In the genomic region with DNA sequence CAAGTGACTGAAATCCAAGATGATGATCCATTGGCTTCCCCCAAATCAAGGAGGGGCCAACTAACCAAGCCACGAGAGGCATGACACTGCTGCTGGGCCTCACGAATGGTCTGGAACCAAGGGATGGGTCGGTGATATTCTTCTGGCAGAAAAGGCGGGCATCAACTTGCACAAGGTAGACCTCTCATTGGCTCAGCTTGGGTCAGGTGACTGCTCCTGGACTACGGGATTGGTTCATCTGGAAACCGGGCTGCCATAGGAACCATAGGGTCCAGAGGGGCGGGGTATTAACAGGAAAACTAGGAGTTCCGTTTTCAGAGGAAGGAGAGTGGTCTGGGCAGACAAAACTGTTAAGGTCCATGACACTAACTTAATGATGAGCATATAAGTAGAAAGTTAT, we compare ENCODE assay signal across 29 cellular contexts.
"Had no signal": no experiment of that assay in that cellular context is flagged by ENCODE, and none has a peak within 500 bp of the region (broad histone marks: within the 10 kb centered on the region; RNA-seq: fewer than 3 reads in every experiment).

No MANE protein-coding gene starts in this region.

- ATAC-seq: activated CD8-positive, alpha-beta memory T cell treated with anti-CD3 and anti-CD28 coated beads, Interleukin-2, amount 10 ng/mL, durations not matched to agents 7 days and 5 days; activated naive CD4-positive, alpha-beta T cell treated with anti-CD3 and anti-CD28 coated beads, Interleukin-2, amount 50 U/mL, for 72 hours; activated naive CD8-positive, alpha-beta T cell treated with anti-CD3 and anti-CD28 coated beads, Interleukin-2, amount 50 U/mL, for 24 hours; body of pancreas; SK-N-SH treated with all-trans-retinoic acid at 6 μM for 48 hours had no signal

- DNase-seq: activated B cell treated with CpG ODN at 0.5 μM for 24 hours; activated CD4-positive, alpha-beta T cell treated with anti-CD3 and anti-CD28 coated beads for 1 hour; activated CD4-positive, alpha-beta T cell treated with anti-CD3 and anti-CD28 coated beads, Interleukin-2, amount 10 ng/mL, durations not matched to agents 24 days and 14 days; activated CD4-positive, alpha-beta T cell treated with anti-CD3 and anti-CD28 coated beads, Interleukin-2, amount 50 U/mL, for 48 hours; activated CD8-positive, alpha-beta memory T cell treated with anti-CD3 and anti-CD28 coated beads, Interleukin-2, amount 10 ng/mL, durations not matched to agents 7 days and 5 days; activated effector memory CD4-positive, alpha-beta T cell treated with Interleukin-2 at 50 U/mL for 16 hours; activated naive CD4-positive, alpha-beta T cell; activated naive CD8-positive, alpha-beta T cell treated with anti-CD3 and anti-CD28 coated beads, Interleukin-2, amount 50 U/mL, for 24 hours; activated T-cell treated with anti-CD3 and anti-CD28 coated beads, Interleukin-2, amount 50 U/mL, for 24 hours; amniotic stem cell; body of pancreas; central memory CD4-positive, alpha-beta T cell; NCI-H1092 treated with DMSO at 0.1 percent for 48 hours; NCI-H1417 treated with DMSO at 0.1 percent for 48 hours; NCI-H1694; NCI-H2029; NCI-H2107; NCI-H2171 treated with DMSO at 0.1 percent for 48 hours; NCI-H226; NCI-H526; NCI-H774; Right ventricle myocardium superior; SW 1271 had no signal

- H3K27ac ChIP-seq: ascending aorta, body of pancreas, SJSA1 had no signal

- H3K27ac Mint-ChIP-seq: activated B cell treated with CpG ODN at 0.5 μM for 24 hours; activated CD4-positive, alpha-beta T cell treated with anti-CD3 and anti-CD28 coated beads, Interleukin-2, amount 10 ng/mL, durations not matched to agents 24 days and 14 days; activated CD8-positive, alpha-beta memory T cell treated with anti-CD3 and anti-CD28 coated beads, Interleukin-2, amount 10 ng/mL, durations not matched to agents 7 days and 5 days; activated naive CD4-positive, alpha-beta T cell treated with anti-CD3 and anti-CD28 coated beads, Interleukin-2, amount 50 U/mL, for 72 hours; activated naive CD8-positive, alpha-beta T cell treated with anti-CD3 and anti-CD28 coated beads, Interleukin-2, amount 50 U/mL, for 24 hours; activated T-cell treated with anti-CD3 and anti-CD28 coated beads, Interleukin-2, amount 50 U/mL, for 24 hours; activated T-helper 1 cell treated with anti-CD3 and anti-CD28 coated beads, Interleukin-12 subunit alpha, Interleukin-12 subunit beta, Interleukin-2, Interleukin-4 antibody, amounts not matched to agents 30 ng/mL and 10 ng/mL and 1 ng/mL, durations not matched to agents 14 hours and 24 hours and 36 hours had no signal

- H3K4me1 ChIP-seq: ascending aorta, body of pancreas, SJSA1 had no signal

- H3K27me3 Mint-ChIP-seq: activated naive CD8-positive, alpha-beta T cell treated with anti-CD3 and anti-CD28 coated beads, Interleukin-2, amount 50 U/mL, for 24 hours had no signal

- H3K4me3 Mint-ChIP-seq: activated B cell treated with CpG ODN at 0.5 μM for 24 hours; activated CD4-positive, alpha-beta T cell treated with anti-CD3 and anti-CD28 coated beads, Interleukin-2, amount 10 ng/mL, durations not matched to agents 24 days and 14 days; activated CD8-positive, alpha-beta memory T cell treated with anti-CD3 and anti-CD28 coated beads, Interleukin-2, amount 10 ng/mL, durations not matched to agents 7 days and 5 days; activated naive CD8-positive, alpha-beta T cell treated with anti-CD3 and anti-CD28 coated beads, Interleukin-2, amount 50 U/mL, for 24 hours; activated T-cell treated with anti-CD3 and anti-CD28 coated beads, Interleukin-2, amount 50 U/mL, for 24 hours; activated T-helper 1 cell treated with anti-CD3 and anti-CD28 coated beads, Interleukin-12 subunit alpha, Interleukin-12 subunit beta, Interleukin-2, Interleukin-4 antibody, amounts not matched to agents 30 ng/mL and 10 ng/mL and 1 ng/mL, durations not matched to agents 14 hours and 24 hours and 36 hours had no signal

- H3K36me3 ChIP-seq: ascending aorta, SJSA1 had no signal

- FAIRE-seq: bronchial epithelial cell had no signal

- H3K27me3 ChIP-seq: ascending aorta, body of pancreas, SJSA1 had no signal

- H3K9me3 Mint-ChIP-seq: activated B cell treated with CpG ODN at 0.5 μM for 24 hours; activated CD4-positive, alpha-beta T cell treated with anti-CD3 and anti-CD28 coated beads, Interleukin-2, amount 10 ng/mL, durations not matched to agents 24 days and 14 days; activated naive CD4-positive, alpha-beta T cell treated with anti-CD3 and anti-CD28 coated beads, Interleukin-2, amount 50 U/mL, for 72 hours; activated naive CD8-positive, alpha-beta T cell treated with anti-CD3 and anti-CD28 coated beads, Interleukin-2, amount 50 U/mL, for 24 hours; activated T-cell treated with anti-CD3 and anti-CD28 coated beads, Interleukin-2, amount 50 U/mL, for 24 hours; activated T-helper 1 cell treated with anti-CD3 and anti-CD28 coated beads, Interleukin-12 subunit alpha, Interleukin-12 subunit beta, Interleukin-2, Interleukin-4 antibody, amounts not matched to agents 30 ng/mL and 10 ng/mL and 1 ng/mL, durations not matched to agents 14 hours and 24 hours and 36 hours had no signal

- H3K36me3 Mint-ChIP-seq: activated CD8-positive, alpha-beta memory T cell treated with anti-CD3 and anti-CD28 coated beads, Interleukin-2, amount 10 ng/mL, durations not matched to agents 7 days and 5 days; activated naive CD4-positive, alpha-beta T cell treated with anti-CD3 and anti-CD28 coated beads, Interleukin-2, amount 50 U/mL, for 72 hours had no signal

- H3K9me3 ChIP-seq: ascending aorta, body of pancreas, SJSA1 had no signal

- H3K4me1 Mint-ChIP-seq: activated B cell treated with CpG ODN at 0.5 μM for 24 hours; activated CD4-positive, alpha-beta T cell treated with anti-CD3 and anti-CD28 coated beads, Interleukin-2, amount 10 ng/mL, durations not matched to agents 24 days and 14 days; activated CD8-positive, alpha-beta memory T cell treated with anti-CD3 and anti-CD28 coated beads, Interleukin-2, amount 10 ng/mL, durations not matched to agents 7 days and 5 days; activated naive CD8-positive, alpha-beta T cell treated with anti-CD3 and anti-CD28 coated beads, Interleukin-2, amount 50 U/mL, for 24 hours had no signal

- H3K4me3 ChIP-seq: ascending aorta, body of pancreas, SJSA1 had no signal
